In genomic region chr2:42196403-42197267, GRCh38 we compare ENCODE assay signal across 9 cellular contexts. TPM values are rescaled to one million over a fixed set of nuclear protein-coding genes. Genes with fewer than 3 reads are reported as not detected.
DNase-seq lines count a peak whose midpoint lies in the region; ATAC-seq and TF ChIP-seq lines count a peak whose summit lies in the region.
"Had no signal": no experiment of that assay in that cellular context is flagged by ENCODE, and none has a peak within 500 bp of the region (broad histone marks: within the 10 kb centered on the region; RNA-seq: fewer than 3 reads in every experiment).

No MANE protein-coding gene starts in this region.

- H3K4me3 Mint-ChIP-seq in progenitor cell of endocrine pancreas (ENCODE audit: low read depth): no peak overlapping the region
- H3K4me3 Mint-ChIP-seq: stimulated activated naive CD8-positive, alpha-beta T cell treated with anti-CD3 and anti-CD28 coated beads, Interleukin-15, Interleukin-2, amounts not matched to agents 100 ng/mL and 50 ng/mL, for 24 hours had no signal

- DNase-seq in COLO829 (ENCODE audit: low spot score) (peak; percentile 10), NCI-H2029 (lab: John Stamatoyannopoulos, UW) (peak; percentile 3), germinal center (ENCODE audit: low spot score) (peak; percentile 44), progenitor cell of endocrine pancreas (ENCODE audit: low spot score, unreplicated experiment) (no peak), NCI-H345 (lab: John Stamatoyannopoulos, UW) (no peak)
- peak; percentile 34 for DNase-seq in activated CD4-positive, alpha-beta T cell treated with anti-CD3 and anti-CD28 coated beads, Interleukin-2, amount 50 U/mL, for 1 hour

- peaks cover 13% of the 10 kb centered on the region for H3K4me1 Mint-ChIP-seq in progenitor cell of endocrine pancreas (ENCODE audit: low read depth)

- no peaks in the 10 kb centered on the region for H3K27me3 Mint-ChIP-seq in progenitor cell of endocrine pancreas
- H3K27me3 Mint-ChIP-seq: stimulated activated naive CD8-positive, alpha-beta T cell treated with anti-CD3 and anti-CD28 coated beads, Interleukin-15, Interleukin-2, amounts not matched to agents 100 ng/mL and 50 ng/mL, for 24 hours had no signal

- peaks cover 3% of the 10 kb centered on the region for H3K9me3 Mint-ChIP-seq in progenitor cell of endocrine pancreas (ENCODE audit: low read depth)

- H3K27ac Mint-ChIP-seq in progenitor cell of endocrine pancreas: peak overlapping the region; percentile 60
- H3K27ac Mint-ChIP-seq: stimulated activated naive CD8-positive, alpha-beta T cell treated with anti-CD3 and anti-CD28 coated beads, Interleukin-15, Interleukin-2, amounts not matched to agents 100 ng/mL and 50 ng/mL, for 24 hours had no signal

- ATAC-seq in GM19395 (IDR thresholded peaks at IDR 0.05; ENCODE audit: unreplicated experiment) (peak; percentile 50), GM19351 (IDR thresholded peaks at IDR 0.05; ENCODE audit: unreplicated experiment) (no peak)

- H3K36me3 Mint-ChIP-seq in progenitor cell of endocrine pancreas (ENCODE audit: insufficient read depth): no peaks in the 10 kb centered on the region

- TF ChIP-seq CTCF in progenitor cell of endocrine pancreas (IDR thresholded peaks at IDR 0.05; ENCODE audit: unreplicated experiment): peak; percentile 40

RNA-seq across cellular contexts. Expression of gene EML4, which starts 27.5 kb away (rescaled TPM):
- total RNA-seq in progenitor cell of endocrine pancreas: 75.7 and 79.1 TPM in 2 replicates

Comparison
In these comparisons a context has a peak if more than half of its experiments do, and no peak if none do; other contexts are left out.
1. DNase-seq: peak in COLO829 (single experiment), NCI-H2029 (single experiment), activated CD4-positive, alpha-beta T cell treated with anti-CD3 and anti-CD28 coated beads, Interleukin-2, amount 50 U/mL, for 1 hour (single experiment) and germinal center (single experiment); none in progenitor cell of endocrine pancreas (single experiment) and NCI-H345 (single experiment).